Comparison of ENCODE assay signal across 8 cellular contexts in genomic region chr7:134431805-134432204, GRCh38. TPM values are rescaled to one million over a fixed set of nuclear protein-coding genes. Genes with fewer than 3 reads are reported as not detected.
DNase-seq lines count a peak whose midpoint lies in the region; ATAC-seq and TF ChIP-seq lines count a peak whose summit lies in the region.

No MANE protein-coding gene starts in this region.

- CTCF ChIA-PET in HCT116 (lab: Charles Lee): interaction anchor here (0.8 to 2.9 kb wide), 20 partner anchors 10 to 202 kb away, joined by 3 to 110 read pairs (median 6); partner anchors contain the start of gene AKR1B15

- no peaks in the 10 kb centered on the region for H3K79me2 ChIP-seq in ACC112 (ENCODE audit: control insufficient read depth, insufficient read depth, low read length, unreplicated experiment)
- no peaks in the 10 kb centered on the region for H3K79me2 ChIP-seq in HCT116 (ENCODE audit: insufficient read depth, low read length)

- H3K4me2 ChIP-seq in HCT116 (ENCODE audit: low read length): peak overlapping the region; percentile 72

- H3K4me3 ChIP-seq in ACC112 (ENCODE audit: low read depth, low read length) (peak overlapping the region; percentile 73), HCT116 (replicated peaks in 1 of 2; ENCODE audit: low read depth in 1 of 2, low read length in 2 of 2) (peak overlapping the region; percentile 32 to 48), adipocyte (ENCODE audit: low read length) (peak overlapping the region; percentile 83), mesodermal cell (ENCODE audit: extremely low read depth, insufficient read depth, low read length, poor library complexity, severe bottlenecking) (peak overlapping the region; percentile 21)

- DNase-seq in HCT116 (ENCODE audit: low read depth, low spot score) (no peak), adipocyte (ENCODE audit: low read depth) (no peak), GM10266 (ENCODE audit: extremely low spot score) (no peak), pons (ENCODE audit: low spot score) (no peak)

- H3K27ac ChIP-seq in ACC112 (ENCODE audit: low read depth, low read length): no peak overlapping the region
- H3K27ac ChIP-seq in HCT116 (ENCODE audit: low read depth, low read length): peak overlapping the region; percentile 44; the same call in 1 of the 2 replicates
- no peak overlapping the region for H3K27ac ChIP-seq in mesodermal cell (ENCODE audit: low read depth, low read length, severe bottlenecking)

- H3K9ac ChIP-seq in HCT116 (ENCODE audit: low read length) (peak overlapping the region; percentile 25; the same call in 1 of the 2 replicates), adipocyte (ENCODE audit: low read length) (peak overlapping the region; percentile 86)

- no peak for TF ChIP-seq RAD21 in HCT116 (IDR thresholded peaks at IDR 0.05; ENCODE audit: low read depth)

- H3K4me1 ChIP-seq in ACC112 (ENCODE audit: control insufficient read depth, insufficient read depth, low read length, unreplicated experiment) (peaks cover 31% of the 10 kb centered on the region), HCT116 (ENCODE audit: control insufficient read depth in 1 of 2, insufficient read depth in 2 of 2, low read length in 2 of 2) (peaks cover 6 to 16% of the 10 kb centered on the region in 2 experiments; a peak in 3 of 4 replicates), adipocyte (ENCODE audit: control insufficient read depth, insufficient read depth, low read length) (peaks cover 21% of the 10 kb centered on the region), mesodermal cell (ENCODE audit: control insufficient read depth, insufficient read depth, low read length, poor library complexity, severe bottlenecking) (no peaks in the 10 kb centered on the region)

- no peak for TF ChIP-seq CTCF in HCT116 (IDR thresholded peaks at IDR 0.05 in 2 of 3, conservative IDR thresholded peaks at IDR 0.05 in 1 of 3; ENCODE audit: borderline replicate concordance in 1 of 3, insufficient read depth in 1 of 3, low read depth in 2 of 3, low read length in 2 of 3)
- no peak for TF ChIP-seq CTCF in GM10266 (IDR thresholded peaks at IDR 0.05; ENCODE audit: control insufficient read depth, insufficient read depth, low read depth, missing control alignments)

- H4K20me1 ChIP-seq in HCT116 (ENCODE audit: insufficient read depth): no peaks in the 10 kb centered on the region

- peak overlapping the region; percentile 31 for H2AFZ ChIP-seq in ACC112 (ENCODE audit: low read length, unreplicated experiment)
- peak overlapping the region; percentile 92 for H2AFZ ChIP-seq in HCT116 (ENCODE audit: low read depth, low read length, poor library complexity, severe bottlenecking)

- H3K9me2 ChIP-seq in HCT116 (ENCODE audit: insufficient read depth): no peaks in the 10 kb centered on the region

- WGBS in mesodermal cell (ENCODE audit: insufficient coverage in 2 of 2), 2 experiments: 94 to 95% methylated on average over 5 to 9 of the region's 12 CpGs

- no peaks in the 10 kb centered on the region for H3K9me3 ChIP-seq in HCT116 (ENCODE audit: control insufficient read depth in 1 of 2, insufficient read depth in 1 of 2, low read depth in 1 of 2, low read length in 2 of 2)
- no peaks in the 10 kb centered on the region for H3K9me3 ChIP-seq in adipocyte (ENCODE audit: control insufficient read depth, low read length)
- no peaks in the 10 kb centered on the region for H3K9me3 ChIP-seq in mesodermal cell (ENCODE audit: control insufficient read depth, low read length)

- RAD21 ChIA-PET in HCT116 (lab: Charles Lee; ENCODE audit: low non-redundant PET in 1 of 2, low total read pairs in 2 of 2, uncharacterized antibody in 2 of 2, unreplicated experiment in 2 of 2): interaction anchor here (0.6 to 2.3 kb wide), 11 partner anchors 10 to 174 kb away, joined by 3 to 18 read pairs (median 4); no protein-coding TSS in a partner anchor

- intact Hi-C loops in HCT116 (cut with micrococcal nuclease): loop anchor here (1.0 to 10.0 kb wide), 4 partner anchors 81 to 513 kb away; no protein-coding TSS in a partner anchor

- H3K36me3 ChIP-seq in ACC112 (ENCODE audit: insufficient read depth, low read length) (no peaks in the 10 kb centered on the region), HCT116 (ENCODE audit: control insufficient read depth in 1 of 2, insufficient read depth in 2 of 2, low read length in 2 of 2) (no peaks in the 10 kb centered on the region), adipocyte (ENCODE audit: control insufficient read depth, insufficient read depth, low read length, severe bottlenecking) (no peaks in the 10 kb centered on the region), mesodermal cell (ENCODE audit: control insufficient read depth, insufficient read depth, low read length) (no peaks in the 10 kb centered on the region)

- POLR2A ChIA-PET in HCT116 (lab: Charles Lee): interaction anchor here (1.0 to 1.6 kb wide), 5 partner anchors 49 to 176 kb away, joined by 4 to 9 read pairs (median 5); no protein-coding TSS in a partner anchor

- H3K27me3 ChIP-seq in ACC112 (ENCODE audit: insufficient read depth, low read length) (no peaks in the 10 kb centered on the region), HCT116 (ENCODE audit: insufficient read depth, low read length) (no peaks in the 10 kb centered on the region), adipocyte (replicated peaks; ENCODE audit: control insufficient read depth, insufficient read depth, low read length) (no peaks in the 10 kb centered on the region)

- no peak for TF ChIP-seq POLR2A in HCT116 (IDR thresholded peaks at IDR 0.05; ENCODE audit: borderline replicate concordance, extremely low read depth, insufficient read depth, insufficient read length)

- ATAC-seq in HCT116 (no peak), HG03039 (IDR thresholded peaks at IDR 0.05; ENCODE audit: unreplicated experiment) (no peak), GM19023 (IDR thresholded peaks at IDR 0.05; ENCODE audit: unreplicated experiment) (no peak)

- BruUV-seq in HCT116 (replicated peaks; lab: Mats Ljungman, UMichigan): no TSS peak

TF ChIP-seq in HCT116, 20 proteins besides CTCF, POLR2A, EP300 and RAD21 (continues in another document):
- TF ChIP-seq SRF (IDR thresholded peaks at IDR 0.05; ENCODE audit: low read depth): no peak
- no peak for TF ChIP-seq ZFX (IDR thresholded peaks at IDR 0.05)
- no peak for TF ChIP-seq CBX3 (IDR thresholded peaks at IDR 0.05; ENCODE audit: low read depth)
- no peak for TF ChIP-seq JUND (IDR thresholded peaks at IDR 0.05)
- no peak for TF ChIP-seq TCF7L2 (IDR thresholded peaks at IDR 0.05; ENCODE audit: borderline replicate concordance, extremely low read depth, insufficient read depth, insufficient read length)
- TF ChIP-seq EZH2 (IDR thresholded peaks at IDR 0.05): no peak
- no peak for TF ChIP-seq CEBPB (IDR thresholded peaks at IDR 0.05; ENCODE audit: low read depth)
- TF ChIP-seq YY1 (IDR thresholded peaks at IDR 0.05; ENCODE audit: extremely low read depth, insufficient replicate concordance, low read depth, low read length): no peak
- no peak for TF ChIP-seq SP1 (IDR thresholded peaks at IDR 0.05; ENCODE audit: low read depth)
- no peak for TF ChIP-seq SIN3A (IDR thresholded peaks at IDR 0.05; ENCODE audit: low read depth)
- no peak for TF ChIP-seq ATF3 (IDR thresholded peaks at IDR 0.05)
- no peak for TF ChIP-seq ZNF274 (IDR thresholded peaks at IDR 0.05; ENCODE audit: low read depth, low read length)
- TF ChIP-seq, protein P1, sequence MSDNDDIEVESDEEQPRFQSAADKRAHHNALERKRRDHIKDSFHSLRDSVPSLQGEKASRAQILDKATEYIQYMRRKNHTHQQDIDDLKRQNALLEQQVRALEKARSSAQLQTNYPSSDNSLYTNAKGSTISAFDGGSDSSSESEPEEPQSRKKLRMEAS (IDR thresholded peaks at IDR 0.05): no peak
- TF ChIP-seq, protein P2, sequence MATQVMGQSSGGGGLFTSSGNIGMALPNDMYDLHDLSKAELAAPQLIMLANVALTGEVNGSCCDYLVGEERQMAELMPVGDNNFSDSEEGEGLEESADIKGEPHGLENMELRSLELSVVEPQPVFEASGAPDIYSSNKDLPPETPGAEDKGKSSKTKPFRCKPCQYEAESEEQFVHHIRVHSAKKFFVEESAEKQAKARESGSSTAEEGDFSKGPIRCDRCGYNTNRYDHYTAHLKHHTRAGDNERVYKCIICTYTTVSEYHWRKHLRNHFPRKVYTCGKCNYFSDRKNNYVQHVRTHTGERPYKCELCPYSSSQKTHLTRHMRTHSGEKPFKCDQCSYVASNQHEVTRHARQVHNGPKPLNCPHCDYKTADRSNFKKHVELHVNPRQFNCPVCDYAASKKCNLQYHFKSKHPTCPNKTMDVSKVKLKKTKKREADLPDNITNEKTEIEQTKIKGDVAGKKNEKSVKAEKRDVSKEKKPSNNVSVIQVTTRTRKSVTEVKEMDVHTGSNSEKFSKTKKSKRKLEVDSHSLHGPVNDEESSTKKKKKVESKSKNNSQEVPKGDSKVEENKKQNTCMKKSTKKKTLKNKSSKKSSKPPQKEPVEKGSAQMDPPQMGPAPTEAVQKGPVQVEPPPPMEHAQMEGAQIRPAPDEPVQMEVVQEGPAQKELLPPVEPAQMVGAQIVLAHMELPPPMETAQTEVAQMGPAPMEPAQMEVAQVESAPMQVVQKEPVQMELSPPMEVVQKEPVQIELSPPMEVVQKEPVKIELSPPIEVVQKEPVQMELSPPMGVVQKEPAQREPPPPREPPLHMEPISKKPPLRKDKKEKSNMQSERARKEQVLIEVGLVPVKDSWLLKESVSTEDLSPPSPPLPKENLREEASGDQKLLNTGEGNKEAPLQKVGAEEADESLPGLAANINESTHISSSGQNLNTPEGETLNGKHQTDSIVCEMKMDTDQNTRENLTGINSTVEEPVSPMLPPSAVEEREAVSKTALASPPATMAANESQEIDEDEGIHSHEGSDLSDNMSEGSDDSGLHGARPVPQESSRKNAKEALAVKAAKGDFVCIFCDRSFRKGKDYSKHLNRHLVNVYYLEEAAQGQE (IDR thresholded peaks at IDR 0.05; ENCODE audit: low read depth): no peak

RNA-seq across cellular contexts. Expression of gene AKR1B1, which starts 27.1 kb away (rescaled TPM):
- 56.8 TPM for total RNA-seq in HCT116 (2021; ENCODE audit: unreplicated experiment)
- 51.7 and 58.6 TPM in 2 replicates for polyA plus RNA-seq in HCT116 (2012)
- polyA plus RNA-seq in mesodermal cell (2013, experiment 1 of 2): 136 TPM
- 127 TPM for polyA plus RNA-seq in mesodermal cell (2013, experiment 2 of 2)

Comparison
In these comparisons a context has a peak if more than half of its experiments do, and no peak if none do; other contexts are left out.
1. H3K4me3 ChIP-seq: peak in every context shown above with its lines; median percentile 83 in adipocyte; 73 in ACC112; 40 in HCT116; 21 in mesodermal cell.